Comparison of ENCODE assay signal across 23 cellular contexts in genomic region chr2:219131744-219132143, GRCh38. TPM values are rescaled to one million over a fixed set of nuclear protein-coding genes. Genes with fewer than 3 reads are reported as not detected.
DNase-seq lines count a peak whose midpoint lies in the region; ATAC-seq, FAIRE-seq and TF ChIP-seq lines count a peak whose summit lies in the region.
"Had no signal": no experiment of that assay in that cellular context is flagged by ENCODE, and none has a peak within 500 bp of the region (broad histone marks: within the 10 kb centered on the region; RNA-seq: fewer than 3 reads in every experiment).

No MANE protein-coding gene starts in this region.

- no peaks in the 10 kb centered on the region for H3K36me3 Mint-ChIP-seq in natural killer cell treated with Interleukin-12 subunit alpha and Interleukin-12 subunit beta and Interleukin-15 and Interleukin-18, amount 100 ng/mL, for 72 hours

- no peak overlapping the region for H3K9ac ChIP-seq in PC-3 (ENCODE audit: low read length)
- H3K9ac ChIP-seq: BLaER1 treated with 17β-estradiol and CSF1 and Interleukin-3, amounts not matched to agents 10 nM and 100 nM had no signal

- H3K9me3 ChIP-seq in A549: no peaks in the 10 kb centered on the region
- H3K9me3 ChIP-seq in PC-3 (ENCODE audit: low read length): no peaks in the 10 kb centered on the region
- H3K9me3 ChIP-seq in right lobe of liver: no peaks in the 10 kb centered on the region
- H3K9me3 ChIP-seq: BLaER1 treated with 17β-estradiol and CSF1 and Interleukin-3, amounts not matched to agents 10 nM and 100 nM; Caco-2 had no signal

- intact Hi-C loops in PC-3 (cut with micrococcal nuclease) (no loop called here), right lobe of liver (cut with DNase I) (no loop called here)

- CTCF ChIA-PET in A549 (lab: Yijun Ruan, JAX): interaction anchor here (1.0 to 3.1 kb wide), 6 partner anchors 12 to 152 kb away, joined by 3 to 30 read pairs (median 6); no protein-coding TSS in a partner anchor
- CTCF ChIA-PET in PC-3 (lab: Charles Lee): interaction anchor here (1.0 kb wide), 1 partner anchor 12 kb away, joined by 4 read pairs; no protein-coding TSS in a partner anchor

- POLR2A ChIA-PET in A549 (lab: Yijun Ruan, JAX) (no interaction called here), PC-3 (lab: Charles Lee; ENCODE audit: unreplicated experiment) (interaction anchor here (0.6 kb wide), 1 partner anchor 22 kb away, joined by 3 read pairs; no protein-coding TSS in a partner anchor)

- TF ChIP-seq EP300 in A549 (IDR thresholded peaks at IDR 0.05): no peak

- no peaks in the 10 kb centered on the region for H3K36me3 ChIP-seq in PC-3 (ENCODE audit: low read depth, low read length)
- no peaks in the 10 kb centered on the region for H3K36me3 ChIP-seq in right lobe of liver

- peak overlapping the region; percentile 34; the same call in 2 of the 3 replicates for H3K4me2 ChIP-seq in A549
- no peak overlapping the region for H3K4me2 ChIP-seq in PC-3 (ENCODE audit: low read length)
- H3K4me2 ChIP-seq: BLaER1 treated with 17β-estradiol and CSF1 and Interleukin-3, amounts not matched to agents 10 nM and 100 nM had no signal

- H3K4me1 ChIP-seq in A549: peaks cover 21% of the 10 kb centered on the region
- H3K4me1 ChIP-seq in PC-3 (ENCODE audit: insufficient read depth, low read length): peaks cover 28% of the 10 kb centered on the region
- H3K4me1 ChIP-seq in right lobe of liver: peaks cover 0 to 22% (median 6%) of the 10 kb centered on the region in 4 donors

- H3K27ac Mint-ChIP-seq in natural killer cell treated with Interleukin-12 subunit alpha and Interleukin-12 subunit beta and Interleukin-15 and Interleukin-18, amount 100 ng/mL, for 72 hours: no peak overlapping the region
- H3K27ac Mint-ChIP-seq: B cell; CD4-positive, alpha-beta T cell; CD8-positive, alpha-beta T cell had no signal

- no peaks in the 10 kb centered on the region for H4K20me1 ChIP-seq in PC-3 (ENCODE audit: low read length)

- no peaks in the 10 kb centered on the region for H3F3A ChIP-seq in PC-3 (ENCODE audit: low read length, unreplicated experiment)

- H2AFZ ChIP-seq in PC-3 (ENCODE audit: low read length): no peak overlapping the region

- no peaks in the 10 kb centered on the region for H3K9me3 Mint-ChIP-seq in natural killer cell treated with Interleukin-12 subunit alpha and Interleukin-12 subunit beta and Interleukin-15 and Interleukin-18, amount 100 ng/mL, for 72 hours
- H3K9me3 Mint-ChIP-seq: CD4-positive, alpha-beta T cell; CD8-positive, alpha-beta T cell had no signal

- no peak for TF ChIP-seq RAD21 in A549 (conservative IDR thresholded peaks at IDR 0.05 in 1 of 2, IDR thresholded peaks at IDR 0.05 in 1 of 2)

- H3K27ac ChIP-seq in A549 (no peak overlapping the region), PC-3 (ENCODE audit: low read length) (no peak overlapping the region), VCaP (peak overlapping the region; percentile 97), right lobe of liver (no peak overlapping the region)
- H3K27ac ChIP-seq: BLaER1 treated with 17β-estradiol and CSF1 and Interleukin-3, amounts not matched to agents 10 nM and 100 nM had no signal

- H3K4me1 Mint-ChIP-seq in natural killer cell treated with Interleukin-12 subunit alpha and Interleukin-12 subunit beta and Interleukin-15 and Interleukin-18, amount 100 ng/mL, for 72 hours (ENCODE audit: low read depth in 2 of 2): peaks cover 11 to 12% of the 10 kb centered on the region in 2 donors
- H3K4me1 Mint-ChIP-seq: B cell had no signal

- H3K27me3 Mint-ChIP-seq in natural killer cell treated with Interleukin-12 subunit alpha and Interleukin-12 subunit beta and Interleukin-15 and Interleukin-18, amount 100 ng/mL, for 72 hours: no peaks in the 10 kb centered on the region
- H3K27me3 Mint-ChIP-seq: B cell; CD4-positive, alpha-beta T cell had no signal

- H3K4me3 ChIP-seq in A549: no peak overlapping the region
- H3K4me3 ChIP-seq in PC-3 (ENCODE audit: low read length): no peak overlapping the region
- no peak overlapping the region for H3K4me3 ChIP-seq in right lobe of liver
- H3K4me3 ChIP-seq: BLaER1 treated with 17β-estradiol and CSF1 and Interleukin-3, amounts not matched to agents 10 nM and 100 nM had no signal

- ATAC-seq in A549 (no peak), PC-3 (peak; percentile 17), right lobe of liver (peak; percentile 53 to 73 (median 54)), HG03280 (IDR thresholded peaks at IDR 0.05; ENCODE audit: unreplicated experiment) (no peak), GM21360 (IDR thresholded peaks at IDR 0.05; ENCODE audit: unreplicated experiment) (no peak)
- ATAC-seq in natural killer cell treated with Interleukin-12 subunit alpha and Interleukin-12 subunit beta and Interleukin-15 and Interleukin-18, amount 100 ng/mL, for 72 hours: no peak
- ATAC-seq: CD8-positive, alpha-beta T cell had no signal

- WGBS in A549 (ENCODE audit: missing lambda C conversion rate): 79% methylated on average over 4 of the region's 4 CpGs
- WGBS in right lobe of liver (ENCODE audit: insufficient coverage, low coverage, low lambda C conversion rate, missing lambda C conversion rate): 54% methylated on average over 4 of the region's 4 CpGs

- DNase-seq in A549 (ENCODE audit: low read depth in 1 of 2, low spot score in 1 of 2): no peak
- DNase-seq in PC-3: no peak
- DNase-seq in right lobe of liver: no peak
- no peak for DNase-seq in natural killer cell treated with Interleukin-12 subunit alpha and Interleukin-12 subunit beta and Interleukin-15 and Interleukin-18, amount 100 ng/mL, for 72 hours (ENCODE audit: low spot score)
- DNase-seq in cerebellum (ENCODE audit: low spot score): no peak
- DNase-seq: 8988T; AML-193; Caco-2; Calu3; CD4-positive, alpha-beta T cell; CD8-positive, alpha-beta T cell; DMS79 treated with DMSO at 0.1 percent for 48 hours; GF-D8 had no signal

- H3K79me2 ChIP-seq in PC-3 (ENCODE audit: low read length): no peaks in the 10 kb centered on the region

- H3K9me2 ChIP-seq in PC-3 (replicated peaks; ENCODE audit: low read length): no peaks in the 10 kb centered on the region

- BruUV-seq in PC-3 (replicated peaks; lab: Mats Ljungman, UMichigan): no TSS peak

- H3K27me3 ChIP-seq in PC-3 (ENCODE audit: low read length) (no peaks in the 10 kb centered on the region), right lobe of liver (no peaks in the 10 kb centered on the region)
- H3K27me3 ChIP-seq: BLaER1 treated with 17β-estradiol and CSF1 and Interleukin-3, amounts not matched to agents 10 nM and 100 nM had no signal

- TF ChIP-seq POLR2A in A549 (IDR thresholded peaks at IDR 0.05; ENCODE audit: low read length) (no peak), right lobe of liver (IDR thresholded peaks at IDR 0.05) (no peak)

- no peak overlapping the region for H3K4me3 Mint-ChIP-seq in natural killer cell treated with Interleukin-12 subunit alpha and Interleukin-12 subunit beta and Interleukin-15 and Interleukin-18, amount 100 ng/mL, for 72 hours
- H3K4me3 Mint-ChIP-seq: B cell; CD4-positive, alpha-beta T cell; CD8-positive, alpha-beta T cell had no signal

- TF ChIP-seq CTCF in A549 (IDR thresholded peaks at IDR 0.05): no peak
- no peak for TF ChIP-seq CTCF in PC-3 (conservative IDR thresholded peaks at IDR 0.05; ENCODE audit: low read depth, low read length)
- no peak for TF ChIP-seq CTCF in VCaP (conservative IDR thresholded peaks at IDR 0.05)
- no peak for TF ChIP-seq CTCF in right lobe of liver (IDR thresholded peaks at IDR 0.05)

- no peak for FAIRE-seq in A549 (lab: Jason Lieb, UNC)
- FAIRE-seq: A204.1, D721Med, G401.6, GM12891, GM19239 had no signal

RNA-seq across cellular contexts. Expression of gene NHEJ1, which starts 28.9 kb away (rescaled TPM):
- 31.8 and 34.7 TPM in 2 replicates for polyA plus RNA-seq in A549 (2011; rRNA removed)
- polyA plus RNA-seq in A549 (2012; cell fraction: cytosol; rRNA removed): 16.2 and 22.3 TPM in 2 replicates
- 7.5 and 9.9 TPM in 2 replicates for polyA plus RNA-seq in A549 (2012; cell fraction: nucleus; rRNA removed)
- 18.5 to 19.1 TPM (median 18.8 TPM) in 3 replicates for polyA plus RNA-seq in A549 (2017; fragmentation: RNase III; extraction: RNeasy Plus Mini Kit Qiagen cat#74134 plus additional on column Dnase treatment)
- 39.6 and 56.0 TPM in 2 replicates for polyA minus RNA-seq in A549 (2011; rRNA and poly(A)+ RNA removed)
- 16.7 and 18.5 TPM in 2 replicates for total RNA-seq in PC-3 (2014; rRNA removed)
- total RNA-seq in right lobe of liver: 10 to 100 TPM in 3 of 6 experiments, 1 to 10 TPM in 3; 5.8 to 16.7 (median 10.9) TPM
- total RNA-seq in natural killer cell treated with Interleukin-12 subunit alpha and Interleukin-12 subunit beta and Interleukin-15 and Interleukin-18, amount 100 ng/mL, for 72 hours: 10 to 100 TPM; 17.9 to 18.8 TPM
- total RNA-seq in cerebellum: 18.1 TPM

RNA-seq across cellular contexts. Expression of gene SLC23A3, which starts 38.1 kb away (rescaled TPM):
- polyA plus RNA-seq in A549 (2011; rRNA removed) (0.39 and 0.66 TPM in 2 replicates), A549 (2017; fragmentation: RNase III; extraction: RNeasy Plus Mini Kit Qiagen cat#74134 plus additional on column Dnase treatment) (0.80 to 0.90 TPM (median 0.83 TPM) in 3 replicates)
- polyA plus RNA-seq in A549 (2012; cell fraction: cytosol; rRNA removed): 0.17 and 0.23 TPM in 2 replicates
- 2.7 and 3.2 TPM in 2 replicates for polyA plus RNA-seq in A549 (2012; cell fraction: nucleus; rRNA removed)
- 1.1 TPM in 2 replicates for polyA minus RNA-seq in A549 (2011; rRNA and poly(A)+ RNA removed)
- total RNA-seq in PC-3 (2014; rRNA removed) (1.4 and 1.7 TPM in 2 replicates), right lobe of liver (1 to 10 TPM in 5 of 6 experiments, under 1 TPM in 1; 0.62 to 4.9 (median 2.1) TPM), cerebellum (1.3 TPM)
- total RNA-seq in natural killer cell treated with Interleukin-12 subunit alpha and Interleukin-12 subunit beta and Interleukin-15 and Interleukin-18, amount 100 ng/mL, for 72 hours: 1 to 10 TPM; 2.4 to 3.3 TPM

RNA-seq across cellular contexts. Expression of gene CNPPD1, which starts 45.0 kb away (rescaled TPM):
- polyA plus RNA-seq in A549 (2011; rRNA removed): 22.1 and 27.6 TPM in 2 replicates
- 41.0 and 41.2 TPM in 2 replicates for polyA plus RNA-seq in A549 (2012; cell fraction: cytosol; rRNA removed)
- 83.3 and 89.3 TPM in 2 replicates for polyA plus RNA-seq in A549 (2012; cell fraction: nucleus; rRNA removed)
- 22.4 to 24.0 TPM (median 23.6 TPM) in 3 replicates for polyA plus RNA-seq in A549 (2017; fragmentation: RNase III; extraction: RNeasy Plus Mini Kit Qiagen cat#74134 plus additional on column Dnase treatment)
- 12.2 and 14.7 TPM in 2 replicates for polyA minus RNA-seq in A549 (2011; rRNA and poly(A)+ RNA removed)
- total RNA-seq in PC-3 (2014; rRNA removed): 38.2 and 44.0 TPM in 2 replicates
- 10 to 100 TPM; 22.3 to 37.1 (median 30.2) TPM for total RNA-seq in right lobe of liver
- total RNA-seq in natural killer cell treated with Interleukin-12 subunit alpha and Interleukin-12 subunit beta and Interleukin-15 and Interleukin-18, amount 100 ng/mL, for 72 hours: 10 to 100 TPM; 60.8 to 68.5 TPM
- 20.5 TPM for total RNA-seq in cerebellum

RNA-seq across cellular contexts. Expression of gene RETREG2, which starts 46.3 kb away (rescaled TPM):
- polyA plus RNA-seq in A549 (2011; rRNA removed): 67.5 and 83.2 TPM in 2 replicates
- 48.2 and 58.2 TPM in 2 replicates for polyA plus RNA-seq in A549 (2012; cell fraction: cytosol; rRNA removed)
- polyA plus RNA-seq in A549 (2012; cell fraction: nucleus; rRNA removed): 60.7 and 75.4 TPM in 2 replicates
- 42.7 to 53.3 TPM (median 52.8 TPM) in 3 replicates for polyA plus RNA-seq in A549 (2017; fragmentation: RNase III; extraction: RNeasy Plus Mini Kit Qiagen cat#74134 plus additional on column Dnase treatment)
- 105 and 129 TPM in 2 replicates for polyA minus RNA-seq in A549 (2011; rRNA and poly(A)+ RNA removed)
- total RNA-seq in PC-3 (2014; rRNA removed): 61.0 and 87.2 TPM in 2 replicates
- total RNA-seq in right lobe of liver: 10 to 100 TPM; 33.6 to 77.9 (median 51.0) TPM
- 10 to 100 TPM; 69.3 to 79.8 TPM for total RNA-seq in natural killer cell treated with Interleukin-12 subunit alpha and Interleukin-12 subunit beta and Interleukin-15 and Interleukin-18, amount 100 ng/mL, for 72 hours
- total RNA-seq in cerebellum: 42.8 TPM

Comparison
In these comparisons a context has a peak if more than half of its experiments do, and no peak if none do; other contexts are left out.
1. ATAC-seq: peak in PC-3 (single experiment) and right lobe of liver (4 of 4); none in A549 (0 of 2), HG03280 (single experiment), GM21360 (single experiment) and natural killer cell treated with Interleukin-12 subunit alpha and Interleukin-12 subunit beta and Interleukin-15 and Interleukin-18, amount 100 ng/mL, for 72 hours (0 of 2).